ENCODE assay signal across 35 cellular contexts in the genomic region with DNA sequence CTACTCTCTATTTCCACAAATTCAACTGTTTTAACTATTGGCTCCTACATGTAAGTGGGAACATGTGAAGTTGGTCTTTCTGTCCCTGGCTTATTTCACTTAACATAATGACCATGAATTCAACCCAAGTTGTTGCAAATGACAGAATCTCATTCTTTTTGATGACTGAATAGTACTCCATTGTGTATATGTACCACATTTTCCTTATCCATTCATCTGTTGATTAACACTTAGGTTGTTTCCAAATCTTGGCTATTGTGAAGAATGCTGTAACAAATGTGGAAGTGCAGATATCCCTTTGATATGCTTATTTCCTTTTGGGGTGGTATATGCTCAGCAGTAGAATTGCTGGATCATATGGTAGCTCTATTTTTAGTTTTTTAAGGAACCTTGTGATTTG. TPM values are rescaled to one million over a fixed set of nuclear protein-coding genes. Genes with fewer than 3 reads are reported as not detected.
"Had no signal": no experiment of that assay in that cellular context is flagged by ENCODE, and none has a peak within 500 bp of the region (broad histone marks: within the 10 kb centered on the region; RNA-seq: fewer than 3 reads in every experiment).

No MANE protein-coding gene starts in this region.

- ATAC-seq: activated naive CD4-positive, alpha-beta T cell treated with anti-CD3 and anti-CD28 coated beads, Interleukin-2, amount 50 U/mL, for 72 hours; activated naive CD8-positive, alpha-beta T cell treated with anti-CD3 and anti-CD28 coated beads, Interleukin-2, amount 50 U/mL, for 24 hours; activated T-cell treated with anti-CD3 and anti-CD28 coated beads, Interleukin-2, amount 50 U/mL, for 4 hours; activated T-cell treated with anti-CD3 and anti-CD28 coated beads, Interleukin-2, amount 50 U/mL, for 72 hours; activated T-helper 17 cell treated with anti-CD3 and anti-CD28 coated beads, Interleukin-2, amount 50 U/mL, for 72 hours; body of pancreas had no signal

- H3K4me3 ChIP-seq: adrenal gland, ascending aorta, body of pancreas, breast epithelium, cardiac muscle cell had no signal

- H3K36me3 ChIP-seq: adrenal gland, ascending aorta, brain microvascular endothelial cell, breast epithelium, cardiac muscle cell had no signal

- H3K27me3 ChIP-seq: adrenal gland, ascending aorta, body of pancreas, brain microvascular endothelial cell, breast epithelium, cardiac muscle cell had no signal

- FAIRE-seq: astrocyte, bronchial epithelial cell had no signal

- H3K4me1 ChIP-seq: adrenal gland, ascending aorta, body of pancreas, breast epithelium had no signal

- H3K9me3 ChIP-seq: ascending aorta, body of pancreas, breast epithelium had no signal

- H3K27ac ChIP-seq: adrenal gland, ascending aorta, body of pancreas, brain microvascular endothelial cell, breast epithelium, cardiac muscle cell had no signal

- DNase-seq: activated effector memory CD4-positive, alpha-beta T cell treated with anti-CD3 and anti-CD28 coated beads, Interleukin-2, amount 50 U/mL, for 16 hours; activated effector memory CD4-positive, alpha-beta T cell treated with Interleukin-2 at 50 U/mL for 16 hours; activated gamma-delta T cell; activated gamma-delta T cell treated with Interleukin-2 at 50 U/mL for 16 hours; activated naive CD4-positive, alpha-beta T cell; activated naive CD4-positive, alpha-beta T cell treated with anti-CD3 and anti-CD28 coated beads for 36 hours; activated naive CD4-positive, alpha-beta T cell treated with anti-CD3 and anti-CD28 coated beads, Interleukin-2, amount 10 ng/mL, durations not matched to agents 7 days and 5 days; activated naive CD4-positive, alpha-beta T cell treated with anti-CD3 and anti-CD28 coated beads, Interleukin-2, amount 50 U/mL, for 16 hours; activated naive CD4-positive, alpha-beta T cell treated with Interleukin-2 at 50 U/mL for 16 hours; activated naive CD8-positive, alpha-beta T cell treated with anti-CD3 and anti-CD28 coated beads for 36 hours; activated naive CD8-positive, alpha-beta T cell treated with anti-CD3 and anti-CD28 coated beads, Interleukin-2, amount 10 ng/mL, durations not matched to agents 7 days and 5 days; activated naive CD8-positive, alpha-beta T cell treated with anti-CD3 and anti-CD28 coated beads, Interleukin-2, amount 50 U/mL, for 24 hours; activated T-cell treated with anti-CD3 and anti-CD28 coated beads, Interleukin-2, amount 50 U/mL, for 4 hours; activated T-cell treated with anti-CD3 and anti-CD28 coated beads, Interleukin-2, amount 50 U/mL, for 48 hours; activated T-cell treated with anti-CD3 and anti-CD28 coated beads, Interleukin-2, amount 50 U/mL, for 72 hours; adrenal gland; amniotic stem cell; amygdala; anterior cingulate cortex; aorta; body of pancreas; brain microvascular endothelial cell; caudate nucleus; central memory CD4-positive, alpha-beta T cell; cerebellar nuclear complex had no signal

RNA-seq across cellular contexts. Expression of gene GBP6, which starts 33.0 kb away (rescaled TPM):
- total RNA-seq: activated T-helper 2 cell treated with anti-CD3 and anti-CD28 coated beads, Interferon-gamma antibody, Interleukin-2, Interleukin-4, amounts not matched to agents 10 μg/mL and 5 μg/mL and 100 μg/mL, durations not matched to agents 14 hours and 24 hours and 36 hours; aorta; ascending aorta; body of pancreas; cardiac septum; chondrocyte had no signal
- polyA plus RNA-seq: cardiac muscle cell had no signal
